In genomic region chr13:48977973-48978372, GRCh38 we compare ENCODE assay signal across 8 cellular contexts. TPM values are rescaled to one million over a fixed set of nuclear protein-coding genes. Genes with fewer than 3 reads are reported as not detected.
DNase-seq lines count a peak whose midpoint lies in the region; ATAC-seq and TF ChIP-seq lines count a peak whose summit lies in the region.

No MANE protein-coding gene starts in this region.

- H4K20me1 ChIP-seq in GM23248 (ENCODE audit: insufficient read depth) = no peaks in the 10 kb centered on the region

- peaks cover 40% of the 10 kb centered on the region for H3K36me3 Mint-ChIP-seq in activated naive CD8-positive, alpha-beta T cell treated with anti-CD3 and anti-CD28 coated beads for 36 hours

- H3K4me2 ChIP-seq in GM23248 (ENCODE audit: unreplicated experiment) = peak overlapping the region; percentile 91

- peak overlapping the region; percentile 62 for H3K27ac Mint-ChIP-seq in activated naive CD8-positive, alpha-beta T cell treated with anti-CD3 and anti-CD28 coated beads for 36 hours

- DNase-seq in AG08395 (ENCODE audit: low spot score) (peak; percentile 26), GM23248 (peak; percentile 67), left lung (no peak), putamen (ENCODE audit: low spot score) (no peak), posterior vena cava (ENCODE audit: low spot score) (no peak)
- no peak for DNase-seq in activated naive CD8-positive, alpha-beta T cell treated with anti-CD3 and anti-CD28 coated beads for 36 hours

- no peak overlapping the region for H2AFZ ChIP-seq in GM23248

- intact Hi-C loops in left lung (cut with DNase I) (no loop called here), posterior vena cava (cut with DNase I) (no loop called here)

- TF ChIP-seq CTCF in left lung (IDR thresholded peaks at IDR 0.05) = no peak

- H3K27me3 ChIP-seq in GM23248 (replicated peaks; ENCODE audit: insufficient read depth) (no peaks in the 10 kb centered on the region), left lung (no peaks in the 10 kb centered on the region)

- H3F3A ChIP-seq in GM23248 (ENCODE audit: insufficient read depth) = peaks cover 33% of the 10 kb centered on the region

- H3K4me3 ChIP-seq in GM23248 (peak overlapping the region; percentile 91), left lung (peak overlapping the region; percentile 57 to 85)

- H3K27ac ChIP-seq in GM23248 = peak overlapping the region; percentile 91; the same call in 1 of the 2 replicates
- H3K27ac ChIP-seq in left lung = no peak overlapping the region

- no peaks in the 10 kb centered on the region for H3K27me3 Mint-ChIP-seq in activated naive CD8-positive, alpha-beta T cell treated with anti-CD3 and anti-CD28 coated beads for 36 hours

- no peaks in the 10 kb centered on the region for H3K9me2 ChIP-seq in GM23248 (ENCODE audit: insufficient read depth)

- H3K36me3 ChIP-seq in GM23248 (ENCODE audit: low read depth) = no peaks in the 10 kb centered on the region
- no peaks in the 10 kb centered on the region for H3K36me3 ChIP-seq in left lung

- H3K4me1 ChIP-seq in GM23248 (ENCODE audit: insufficient read depth) = peaks cover 34% of the 10 kb centered on the region
- H3K4me1 ChIP-seq in left lung = peaks cover 9 to 63% of the 10 kb centered on the region in 2 donors

- ATAC-seq in left lung (no peak), GM21515 (IDR thresholded peaks at IDR 0.05; ENCODE audit: unreplicated experiment) (no peak), HG03565 (IDR thresholded peaks at IDR 0.05; ENCODE audit: unreplicated experiment) (no peak)

- H3K9me3 ChIP-seq in GM23248 (ENCODE audit: low read depth) = no peaks in the 10 kb centered on the region
- peaks cover 0 to 18% of the 10 kb centered on the region in 2 donors for H3K9me3 ChIP-seq in left lung

- peaks cover 74% of the 10 kb centered on the region for H3K79me2 ChIP-seq in GM23248 (ENCODE audit: insufficient read depth)

- H3K4me1 Mint-ChIP-seq in activated naive CD8-positive, alpha-beta T cell treated with anti-CD3 and anti-CD28 coated beads for 36 hours = peaks cover 45% of the 10 kb centered on the region

- peaks cover 16% of the 10 kb centered on the region for H3K9me3 Mint-ChIP-seq in activated naive CD8-positive, alpha-beta T cell treated with anti-CD3 and anti-CD28 coated beads for 36 hours

- 9 to 11% methylated on average over 3 of the region's 3 CpGs for WGBS in GM23248 (ENCODE audit: low coverage in 1 of 2, low lambda C conversion rate in 2 of 2, missing lambda C conversion rate in 2 of 2), 2 experiments

- peak overlapping the region; percentile 90 for H3K9ac ChIP-seq in GM23248

- in situ Hi-C loops in GM23248 (cut with MboI) = no loop called here

- H3K4me3 Mint-ChIP-seq in activated naive CD8-positive, alpha-beta T cell treated with anti-CD3 and anti-CD28 coated beads for 36 hours = peak overlapping the region; percentile 75

RNA-seq across cellular contexts. Expression of gene FNDC3A, which starts 2.3 kb away (rescaled TPM):
- 41.4 and 50.4 TPM in 2 replicates for total RNA-seq in GM23248 (2014; rRNA removed; shearing (Covaris generic))
- 19.5 and 20.0 TPM in 2 replicates for polyA plus RNA-seq in GM23248 (2016; fragmentation: Nextera tagmentation; extraction: Ambion mirVana)
- total RNA-seq in activated naive CD8-positive, alpha-beta T cell treated with anti-CD3 and anti-CD28 coated beads for 36 hours = 10 to 100 TPM; 23.1 to 24.1 TPM
- 10 to 100 TPM; 55.5 to 65.4 TPM for total RNA-seq in left lung
- 10 to 100 TPM; 49.0 to 52.1 TPM for total RNA-seq in posterior vena cava

Comparison
In these comparisons a context has a peak if more than half of its experiments do, and no peak if none do; other contexts are left out.
1. DNase-seq: peak in AG08395 (single experiment) and GM23248 (single experiment); none in activated naive CD8-positive, alpha-beta T cell treated with anti-CD3 and anti-CD28 coated beads for 36 hours (single experiment), left lung (0 of 2), putamen (single experiment) and posterior vena cava (single experiment).